ENCODE assay signal across 1 cellular context in genomic region chr2:69916151-69916550, GRCh38.
TF ChIP-seq lines count a peak whose summit lies in the region.

No MANE protein-coding gene starts in this region.

TF ChIP-seq in GM12878, 131 proteins besides CTCF, POLR2A, EP300 and RAD21:
- TF ChIP-seq BRCA1 (IDR thresholded peaks at IDR 0.05; ENCODE audit: low read depth, low read length) (no peak), NR2C1 (IDR thresholded peaks at IDR 0.05) (no peak), USF1 (IDR thresholded peaks at IDR 0.05; ENCODE audit: borderline replicate concordance, extremely low read length, insufficient read depth, low read depth, low read length) (no peak), RCOR1 (conservative IDR thresholded peaks at IDR 0.05; ENCODE audit: low read depth, low read length) (no peak), SUZ12 (IDR thresholded peaks at IDR 0.05; ENCODE audit: unreplicated experiment) (no peak), MEF2B (IDR thresholded peaks at IDR 0.05; ENCODE audit: partially characterized antibody, poor library complexity, severe bottlenecking) (no peak), NFIC (IDR thresholded peaks at IDR 0.05; ENCODE audit: low read depth, low read length) (no peak), MTA2 (IDR thresholded peaks at IDR 0.05; ENCODE audit: low read depth) (no peak), FOXK2 (IDR thresholded peaks at IDR 0.05) (no peak), TAF1 (IDR thresholded peaks at IDR 0.05; ENCODE audit: borderline replicate concordance, low read depth, low read length) (no peak), RELA (IDR thresholded peaks at IDR 0.05; ENCODE audit: borderline replicate concordance, partially characterized antibody) (no peak), SMARCA5 (IDR thresholded peaks at IDR 0.05) (no peak), BCL11A (IDR thresholded peaks at IDR 0.05; ENCODE audit: low read depth, low read length) (no peak), SKIL (IDR thresholded peaks at IDR 0.05; ENCODE audit: low read depth, poor library complexity, severe bottlenecking) (no peak), POU2F2 (IDR thresholded peaks at IDR 0.05; ENCODE audit: borderline replicate concordance, low read depth, low read length) (no peak), POLR2AphosphoS2 (IDR thresholded peaks at IDR 0.05; ENCODE audit: low read depth, low read length) (no peak)
